Comparison of ENCODE assay signal across 1 cellular context in the genomic region with DNA sequence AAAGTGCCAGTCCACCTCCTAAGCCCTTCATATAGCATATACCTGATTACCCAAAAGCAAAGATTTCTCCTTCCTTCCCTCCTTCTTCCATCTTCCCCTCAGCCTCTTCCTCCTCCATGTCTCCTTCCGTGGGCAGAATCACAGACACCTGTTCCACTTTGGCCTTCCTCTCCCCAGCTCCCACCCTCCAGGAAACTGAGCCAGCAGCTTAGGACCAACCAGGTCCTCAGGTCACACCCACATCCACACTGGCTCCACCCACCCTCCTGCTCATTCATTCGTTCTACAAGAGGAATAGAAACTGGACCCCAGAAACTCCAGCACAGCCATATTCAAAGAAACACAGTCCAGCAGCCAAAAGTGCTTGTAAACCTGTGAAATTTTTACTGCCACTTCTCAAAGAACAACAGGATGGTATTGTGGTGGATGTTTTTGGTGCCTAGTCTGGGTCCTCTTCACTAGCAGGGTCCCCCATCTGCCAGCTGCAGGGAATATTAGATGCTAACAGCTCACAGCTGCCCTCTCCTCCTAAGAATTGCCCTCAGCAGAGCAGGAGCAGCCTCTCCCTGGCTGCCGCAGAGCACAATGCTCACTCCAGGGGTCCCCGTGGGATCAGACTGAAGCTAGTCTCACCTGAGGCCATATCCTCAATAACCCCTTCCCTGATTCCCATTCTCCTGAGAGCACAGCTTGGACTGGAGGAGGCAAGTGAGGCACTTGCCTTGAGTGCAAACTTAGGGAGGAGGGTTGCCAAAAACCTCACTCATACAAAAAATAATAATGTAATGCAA.
TF ChIP-seq lines count a peak whose summit lies in the region.

No MANE protein-coding gene starts in this region.

TF ChIP-seq in GM23338, 12 proteins besides CTCF, POLR2A, EP300 and RAD21 (continued from another document):
- no peak for TF ChIP-seq ZNF462 (CRISPR knock-in tag; IDR thresholded peaks at IDR 0.05)
- TF ChIP-seq, protein P1, sequence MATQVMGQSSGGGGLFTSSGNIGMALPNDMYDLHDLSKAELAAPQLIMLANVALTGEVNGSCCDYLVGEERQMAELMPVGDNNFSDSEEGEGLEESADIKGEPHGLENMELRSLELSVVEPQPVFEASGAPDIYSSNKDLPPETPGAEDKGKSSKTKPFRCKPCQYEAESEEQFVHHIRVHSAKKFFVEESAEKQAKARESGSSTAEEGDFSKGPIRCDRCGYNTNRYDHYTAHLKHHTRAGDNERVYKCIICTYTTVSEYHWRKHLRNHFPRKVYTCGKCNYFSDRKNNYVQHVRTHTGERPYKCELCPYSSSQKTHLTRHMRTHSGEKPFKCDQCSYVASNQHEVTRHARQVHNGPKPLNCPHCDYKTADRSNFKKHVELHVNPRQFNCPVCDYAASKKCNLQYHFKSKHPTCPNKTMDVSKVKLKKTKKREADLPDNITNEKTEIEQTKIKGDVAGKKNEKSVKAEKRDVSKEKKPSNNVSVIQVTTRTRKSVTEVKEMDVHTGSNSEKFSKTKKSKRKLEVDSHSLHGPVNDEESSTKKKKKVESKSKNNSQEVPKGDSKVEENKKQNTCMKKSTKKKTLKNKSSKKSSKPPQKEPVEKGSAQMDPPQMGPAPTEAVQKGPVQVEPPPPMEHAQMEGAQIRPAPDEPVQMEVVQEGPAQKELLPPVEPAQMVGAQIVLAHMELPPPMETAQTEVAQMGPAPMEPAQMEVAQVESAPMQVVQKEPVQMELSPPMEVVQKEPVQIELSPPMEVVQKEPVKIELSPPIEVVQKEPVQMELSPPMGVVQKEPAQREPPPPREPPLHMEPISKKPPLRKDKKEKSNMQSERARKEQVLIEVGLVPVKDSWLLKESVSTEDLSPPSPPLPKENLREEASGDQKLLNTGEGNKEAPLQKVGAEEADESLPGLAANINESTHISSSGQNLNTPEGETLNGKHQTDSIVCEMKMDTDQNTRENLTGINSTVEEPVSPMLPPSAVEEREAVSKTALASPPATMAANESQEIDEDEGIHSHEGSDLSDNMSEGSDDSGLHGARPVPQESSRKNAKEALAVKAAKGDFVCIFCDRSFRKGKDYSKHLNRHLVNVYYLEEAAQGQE (IDR thresholded peaks at IDR 0.05; ENCODE audit: unreplicated experiment) = no peak
- TF ChIP-seq JUNB (IDR thresholded peaks at IDR 0.05; ENCODE audit: unreplicated experiment) = no peak
- TF ChIP-seq, protein P2, sequence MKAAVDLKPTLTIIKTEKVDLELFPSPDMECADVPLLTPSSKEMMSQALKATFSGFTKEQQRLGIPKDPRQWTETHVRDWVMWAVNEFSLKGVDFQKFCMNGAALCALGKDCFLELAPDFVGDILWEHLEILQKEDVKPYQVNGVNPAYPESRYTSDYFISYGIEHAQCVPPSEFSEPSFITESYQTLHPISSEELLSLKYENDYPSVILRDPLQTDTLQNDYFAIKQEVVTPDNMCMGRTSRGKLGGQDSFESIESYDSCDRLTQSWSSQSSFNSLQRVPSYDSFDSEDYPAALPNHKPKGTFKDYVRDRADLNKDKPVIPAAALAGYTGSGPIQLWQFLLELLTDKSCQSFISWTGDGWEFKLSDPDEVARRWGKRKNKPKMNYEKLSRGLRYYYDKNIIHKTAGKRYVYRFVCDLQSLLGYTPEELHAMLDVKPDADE (IDR thresholded peaks at IDR 0.05) = no peak
- no peak for TF ChIP-seq STAT1 (IDR thresholded peaks at IDR 0.05; ENCODE audit: unreplicated experiment)
- TF ChIP-seq ZNF114 (CRISPR knock-in tag; IDR thresholded peaks at IDR 0.05) = no peak
- no peak for TF ChIP-seq EZH2 (IDR thresholded peaks at IDR 0.05; ENCODE audit: low read depth, unreplicated experiment)
- no peak for TF ChIP-seq CREB1 (CRISPR knock-in tag; IDR thresholded peaks at IDR 0.05; ENCODE audit: low read depth)
- TF ChIP-seq NANOG (IDR thresholded peaks at IDR 0.05; ENCODE audit: borderline replicate concordance) = no peak
- no peak for TF ChIP-seq POLR2AphosphoS5 (IDR thresholded peaks at IDR 0.05; ENCODE audit: low read depth)
